Comparison of ENCODE assay signal across 5 cellular contexts in the genomic region with DNA sequence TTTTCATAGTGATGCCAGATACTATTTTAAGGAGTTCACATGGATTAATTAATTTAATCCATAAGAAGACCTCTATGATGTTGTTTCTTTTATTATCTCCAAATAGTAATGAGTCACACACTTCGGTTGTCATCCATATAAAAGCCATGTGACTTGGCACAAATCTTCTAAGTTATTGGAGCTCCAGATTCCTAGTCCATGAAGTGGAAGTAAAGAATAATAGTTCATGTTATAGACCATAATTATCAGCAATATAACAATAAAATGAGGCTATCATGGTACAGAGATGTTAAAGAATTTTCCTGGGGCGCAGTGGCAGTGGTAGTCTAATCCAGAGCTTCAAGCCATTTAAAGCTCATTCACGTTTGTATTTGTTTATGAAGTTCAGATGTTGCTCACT. TPM values are rescaled to one million over a fixed set of nuclear protein-coding genes. Genes with fewer than 3 reads are reported as not detected.
"Had no signal": no experiment of that assay in that cellular context is flagged by ENCODE, and none has a peak within 500 bp of the region (broad histone marks: within the 10 kb centered on the region; RNA-seq: fewer than 3 reads in every experiment).

No MANE protein-coding gene starts in this region.

RNA-seq across cellular contexts. Expression of a gene that starts 26.2 kb away (rescaled TPM):
- total RNA-seq: HepG2, HT-29, HT1080, IMR-90 had no signal
- polyA plus RNA-seq: HepG2, IgD-negative memory B cell, IMR-90 had no signal
